Comparison of ENCODE assay signal across 8 cellular contexts in the genomic region with DNA sequence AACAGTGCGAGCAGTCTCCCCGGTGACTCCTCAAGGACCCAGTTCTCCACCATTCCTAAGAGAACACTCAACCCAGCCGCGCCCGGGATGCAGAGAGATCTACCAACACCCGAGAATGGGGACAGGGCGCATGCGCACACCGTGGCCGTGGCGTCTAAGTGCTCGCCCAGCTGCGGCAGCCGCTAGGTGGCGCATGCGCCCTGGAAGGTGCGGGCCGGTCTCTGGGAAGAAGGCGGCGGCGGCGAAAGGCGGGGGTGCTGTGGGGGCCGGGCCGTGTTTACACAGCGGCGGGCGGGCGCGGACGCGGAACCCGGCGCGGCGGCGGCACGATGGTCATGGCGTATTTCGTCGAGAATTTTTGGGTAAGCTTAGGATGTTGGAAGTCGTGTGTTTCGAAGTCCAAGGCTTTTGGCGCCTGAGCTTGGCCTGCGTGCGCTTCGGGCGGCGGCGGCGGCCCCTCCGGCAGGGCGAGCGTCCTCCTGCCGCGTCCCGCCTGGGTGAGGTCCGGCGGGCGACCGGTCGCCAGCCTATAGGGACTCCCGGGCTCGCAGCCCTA. TPM values are rescaled to one million over a fixed set of nuclear protein-coding genes. Genes with fewer than 3 reads are reported as not detected.
DNase-seq lines count a peak whose midpoint lies in the region; ATAC-seq, FAIRE-seq and TF ChIP-seq lines count a peak whose summit lies in the region.

A gene with protein sequence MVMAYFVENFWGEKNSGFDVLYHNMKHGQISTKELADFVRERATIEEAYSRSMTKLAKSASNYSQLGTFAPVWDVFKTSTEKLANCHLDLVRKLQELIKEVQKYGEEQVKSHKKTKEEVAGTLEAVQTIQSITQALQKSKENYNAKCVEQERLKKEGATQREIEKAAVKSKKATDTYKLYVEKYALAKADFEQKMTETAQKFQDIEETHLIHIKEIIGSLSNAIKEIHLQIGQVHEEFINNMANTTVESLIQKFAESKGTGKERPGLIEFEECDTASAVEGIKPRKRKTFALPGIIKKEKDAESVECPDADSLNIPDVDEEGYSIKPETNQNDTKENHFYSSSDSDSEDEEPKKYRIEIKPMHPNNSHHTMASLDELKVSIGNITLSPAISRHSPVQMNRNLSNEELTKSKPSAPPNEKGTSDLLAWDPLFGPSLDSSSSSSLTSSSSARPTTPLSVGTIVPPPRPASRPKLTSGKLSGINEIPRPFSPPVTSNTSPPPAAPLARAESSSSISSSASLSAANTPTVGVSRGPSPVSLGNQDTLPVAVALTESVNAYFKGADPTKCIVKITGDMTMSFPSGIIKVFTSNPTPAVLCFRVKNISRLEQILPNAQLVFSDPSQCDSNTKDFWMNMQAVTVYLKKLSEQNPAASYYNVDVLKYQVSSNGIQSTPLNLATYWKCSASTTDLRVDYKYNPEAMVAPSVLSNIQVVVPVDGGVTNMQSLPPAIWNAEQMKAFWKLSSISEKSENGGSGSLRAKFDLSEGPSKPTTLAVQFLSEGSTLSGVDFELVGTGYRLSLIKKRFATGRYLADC (plus strand): TSS at position 274 of the 556 bp plus-strand sequence. CDS start 56 bp downstream, at position 330.

- H3K79me1 ChIP-seq in H1 (ENCODE audit: low read depth, low read length) = no peaks in the 10 kb centered on the region
- H3K79me1 ChIP-seq in mesenchymal stem cell (replicated peaks; ENCODE audit: low read length, poor library complexity, severe bottlenecking) = peaks cover 2% of the 10 kb centered on the region

- 0 out of 2 replicates have a peak within 1 kb of the TSS, but pooled peaks have one; percentile 96 for H2BK15ac ChIP-seq in H1 (ENCODE audit: low read length)
- H2BK15ac ChIP-seq in mesenchymal stem cell (ENCODE audit: low read depth, poor library complexity, severe bottlenecking) = peak within 1 kb of the TSS; percentile 73

- H3K23me2 ChIP-seq in H1 (ENCODE audit: low read depth, low read length) = peaks cover 5% of the 10 kb centered on the region

- H3K27me3 ChIP-seq in H1 (replicated peaks in 1 of 4; ENCODE audit: control insufficient read depth in 3 of 4, extremely low read depth in 1 of 4, insufficient read depth in 3 of 4, low read length in 3 of 4) = no peaks in the 10 kb centered on the region; a peak in 1 of 7 replicates
- no peaks in the 10 kb centered on the region for H3K27me3 ChIP-seq in mesenchymal stem cell (ENCODE audit: control insufficient read depth in 1 of 2, insufficient read depth in 1 of 2, low read length in 2 of 2)

- H3K4me1 ChIP-seq in H1 (replicated peaks in 1 of 4; ENCODE audit: control insufficient read depth in 3 of 4, insufficient read depth in 4 of 4, low read length in 3 of 4) = peaks cover 0 to 8% (median 2%) of the 10 kb centered on the region in 4 experiments; a peak in 3 of 7 replicates
- peaks cover 12% of the 10 kb centered on the region for H3K4me1 ChIP-seq in mesenchymal stem cell (ENCODE audit: control insufficient read depth, insufficient read depth, low read depth, low read length)

- H3K9me3 Mint-ChIP-seq in activated CD8-positive, alpha-beta memory T cell treated with anti-CD3 and anti-CD28 coated beads, Interleukin-2, amount 10 ng/mL, durations not matched to agents 7 days and 5 days (ENCODE audit: low read depth) = no peaks in the 10 kb centered on the region

- H3K9ac ChIP-seq in H1 (replicated peaks in 1 of 4; ENCODE audit: extremely low read depth in 1 of 4, low read depth in 3 of 4, low read length in 3 of 4) (peak within 1 kb of the TSS; percentile 58 to 87 (median 70)), mesenchymal stem cell (ENCODE audit: low read length) (peak within 1 kb of the TSS; percentile 97)

- peak; percentile 67 to 77 for TF ChIP-seq RAD21 in H1 (IDR thresholded peaks at IDR 0.05 in 1 of 2, conservative IDR thresholded peaks at IDR 0.05 in 1 of 2; ENCODE audit: low read depth in 2 of 2, low read length in 2 of 2)

- H3K4me2 ChIP-seq in H1 (ENCODE audit: insufficient read depth in 1 of 2, low read depth in 2 of 2, low read length in 2 of 2) (peak within 1 kb of the TSS; percentile 81 to 88), mesenchymal stem cell (ENCODE audit: low read length, poor library complexity, severe bottlenecking) (peak within 1 kb of the TSS; percentile 63)

- peak within 1 kb of the TSS; percentile 86 for H3K56ac ChIP-seq in H1 (replicated peaks; ENCODE audit: insufficient read length, low read depth, low read length)

- H3K27ac Mint-ChIP-seq in activated CD8-positive, alpha-beta memory T cell treated with anti-CD3 and anti-CD28 coated beads, Interleukin-2, amount 10 ng/mL, durations not matched to agents 7 days and 5 days = peak within 1 kb of the TSS; percentile 79

- 2% methylated on average over 20 of the region's 64 CpGs; no CpG with 5 or more reads in 1 of the 2 experiments for WGBS in H1 (ENCODE audit: extremely low coverage in 1 of 2, insufficient coverage in 1 of 2, insufficient read length in 1 of 2, insufficient replicate concordance in 2 of 2, low coverage in 1 of 2, low lambda C conversion rate in 2 of 2, missing lambda C conversion rate in 1 of 2), 2 experiments
- under 1% methylated on average over 47 of the region's 64 CpGs for WGBS in mesenchymal stem cell

- DNase-seq in COR-L47 (lab: John Stamatoyannopoulos, UW) (peak; percentile 92), HT-29 (ENCODE audit: low spot score) (peak; percentile 99), NOMO-1 (lab: John Stamatoyannopoulos, UW; ENCODE audit: unreplicated experiment in 2 of 2) (peak; percentile 88 to 91), H1 (ENCODE audit: low read depth in 1 of 2, low spot score in 2 of 2) (peak; percentile 87 to 99), mesenchymal stem cell (peak; percentile 96)
- peak; percentile 96 for DNase-seq in activated CD8-positive, alpha-beta memory T cell treated with anti-CD3 and anti-CD28 coated beads, Interleukin-2, amount 10 ng/mL, durations not matched to agents 7 days and 5 days
- DNase-seq in stimulated activated CD8-positive, alpha-beta memory T cell treated with anti-CD3 and anti-CD28 coated beads, Interleukin-12 subunit alpha, Interleukin-12 subunit beta, amount 100 ng/mL, for 24 hours (ENCODE audit: extremely low read depth) = peak; percentile 94

- H4K8ac ChIP-seq in H1 (ENCODE audit: extremely low read depth, insufficient read depth, low read length) (peak within 1 kb of the TSS; percentile 96), mesenchymal stem cell (ENCODE audit: low read length) (peak within 1 kb of the TSS; percentile 96)

- H2BK12ac ChIP-seq in H1 (ENCODE audit: low read depth, low read length) (peak within 1 kb of the TSS; percentile 98), mesenchymal stem cell (ENCODE audit: low read length in 2 of 2) (peak within 1 kb of the TSS in 1 of 2 experiments; percentile 95)

- CTCF ChIA-PET in activated CD8-positive, alpha-beta memory T cell treated with anti-CD3 and anti-CD28 coated beads, Interleukin-2, amount 10 ng/mL, durations not matched to agents 7 days and 5 days (lab: Charles Lee) = interaction anchor here (0.8 to 2.6 kb wide), 8 partner anchors 12 to 495 kb away, joined by 3 to 17 read pairs (median 4); no protein-coding TSS in a partner anchor
- CTCF ChIA-PET in H1 (lab: Charles Lee; ENCODE audit: partially characterized antibody) = interaction anchor here (0.9 to 1.4 kb wide), 8 partner anchors 9 to 273 kb away, joined by 3 to 4 read pairs (median 3); no protein-coding TSS in a partner anchor

- peaks cover 0 to 22% of the 10 kb centered on the region in 2 experiments; a peak in 2 of 4 replicates for H3K79me2 ChIP-seq in H1 (ENCODE audit: control insufficient read depth in 1 of 2, insufficient read depth in 2 of 2, low read length in 2 of 2)

- peak within 1 kb of the TSS; percentile 46; the same call in 1 of the 2 replicates for H3K27ac ChIP-seq in H1 (ENCODE audit: low read depth, low read length)
- peak within 1 kb of the TSS; percentile 96 for H3K27ac ChIP-seq in mesenchymal stem cell (ENCODE audit: low read length, poor library complexity, severe bottlenecking)

- H4K20me1 ChIP-seq in H1 (replicated peaks in 1 of 2; ENCODE audit: control insufficient read depth in 1 of 2, insufficient read depth in 2 of 2, low read length in 2 of 2) = no peaks in the 10 kb centered on the region

- H3K4me3 ChIP-seq in H1 (ENCODE audit: extremely low read depth in 1 of 4, insufficient read depth in 2 of 4, low read depth in 3 of 4, low read length in 4 of 4) (peak within 1 kb of the TSS; percentile 68 to 83 (median 78)), mesenchymal stem cell (ENCODE audit: insufficient read depth in 1 of 2, low read depth in 1 of 2, low read length in 2 of 2) (peak within 1 kb of the TSS; percentile 92 to 94)

- no peak within 1 kb of the TSS for H2BK120ac ChIP-seq in H1 (replicated peaks; ENCODE audit: low read depth, low read length)
- peak within 1 kb of the TSS; percentile 92 for H2BK120ac ChIP-seq in mesenchymal stem cell (ENCODE audit: low read depth, low read length)

- H2AK5ac ChIP-seq in H1 (ENCODE audit: low read depth, low read length) (no peak within 1 kb of the TSS), mesenchymal stem cell (ENCODE audit: low read length, severe bottlenecking) (peak within 1 kb of the TSS; percentile 21)

- peak in 1 of 2 experiments; percentile 74; a peak in 1 of 3 replicates for TF ChIP-seq POLR2A in H1 (IDR thresholded peaks at IDR 0.05; ENCODE audit: control extremely low read depth in 1 of 2, low read depth in 2 of 2, low read length in 2 of 2)

- ATAC-seq in GM21360 (IDR thresholded peaks at IDR 0.05; ENCODE audit: unreplicated experiment) = peak; percentile 83
- peak; percentile 93 for ATAC-seq in activated CD8-positive, alpha-beta memory T cell treated with anti-CD3 and anti-CD28 coated beads, Interleukin-2, amount 10 ng/mL, durations not matched to agents 7 days and 5 days

- H3K23ac ChIP-seq in H1 (ENCODE audit: insufficient read length) (no peak within 1 kb of the TSS), mesenchymal stem cell (ENCODE audit: low read length in 2 of 2) (peak within 1 kb of the TSS in 1 of 2 experiments; percentile 89)

- peak within 1 kb of the TSS; percentile 90 for H3K4me3 Mint-ChIP-seq in activated CD8-positive, alpha-beta memory T cell treated with anti-CD3 and anti-CD28 coated beads, Interleukin-2, amount 10 ng/mL, durations not matched to agents 7 days and 5 days

- peaks cover 47% of the 10 kb centered on the region for H3K27me3 Mint-ChIP-seq in activated CD8-positive, alpha-beta memory T cell treated with anti-CD3 and anti-CD28 coated beads, Interleukin-2, amount 10 ng/mL, durations not matched to agents 7 days and 5 days

- FAIRE-seq in H1 (lab: Jason Lieb, UNC) = no peak

- H3K18ac ChIP-seq in H1 (ENCODE audit: extremely low read depth, low read length) (peak within 1 kb of the TSS; percentile 97), mesenchymal stem cell (ENCODE audit: low read depth in 1 of 2, low read length in 2 of 2) (peak within 1 kb of the TSS; percentile 92 to 97)

- H2BK20ac ChIP-seq in H1 (ENCODE audit: low read length) = peak within 1 kb of the TSS; percentile 77; the same call in 1 of the 2 replicates

- H3K14ac ChIP-seq in H1 (ENCODE audit: insufficient read length) = no peak within 1 kb of the TSS
- H3K14ac ChIP-seq in mesenchymal stem cell (ENCODE audit: low read length in 2 of 2) = peak within 1 kb of the TSS in 1 of 2 experiments; percentile 99

- H2AFZ ChIP-seq in H1 (ENCODE audit: low read length) = peak within 1 kb of the TSS; percentile 88
- H2AFZ ChIP-seq in mesenchymal stem cell (ENCODE audit: low read depth, low read length) = peak within 1 kb of the TSS; percentile 92

- no peaks in the 10 kb centered on the region for H3K9me3 ChIP-seq in H1 (ENCODE audit: insufficient read depth in 2 of 2, low read depth in 1 of 2, low read length in 1 of 2)
- no peaks in the 10 kb centered on the region for H3K9me3 ChIP-seq in mesenchymal stem cell (ENCODE audit: control insufficient read depth, low read length)

- TF ChIP-seq CTCF in H1 (IDR thresholded peaks at IDR 0.05; ENCODE audit: control extremely low read depth in 1 of 3, insufficient read depth in 1 of 3, low read depth in 1 of 3, low read length in 3 of 3) = peak; percentile 78 to 97 (median 88)

- peaks cover 17% of the 10 kb centered on the region for H3K4me1 Mint-ChIP-seq in activated CD8-positive, alpha-beta memory T cell treated with anti-CD3 and anti-CD28 coated beads, Interleukin-2, amount 10 ng/mL, durations not matched to agents 7 days and 5 days

- POLR2A ChIA-PET in H1 (lab: Charles Lee; ENCODE audit: partially characterized antibody) = interaction anchor here (0.8 to 2.0 kb wide), 11 partner anchors 10 to 319 kb away, joined by 3 to 5 read pairs (median 3); no protein-coding TSS in a partner anchor

- H3K4ac ChIP-seq in H1 (replicated peaks; ENCODE audit: insufficient read length, low read depth, low read length) = no peak within 1 kb of the TSS
- H3K4ac ChIP-seq in mesenchymal stem cell (ENCODE audit: low read depth in 1 of 2, low read length in 2 of 2) = peak within 1 kb of the TSS; percentile 83 to 94

- H3K36me3 ChIP-seq in H1 (ENCODE audit: control insufficient read depth in 2 of 4, insufficient read depth in 4 of 4, low read length in 3 of 4) (no peaks in the 10 kb centered on the region), mesenchymal stem cell (ENCODE audit: control insufficient read depth in 1 of 2, insufficient read depth in 2 of 2, low read depth in 1 of 2, low read length in 2 of 2) (peaks cover 3 to 5% of the 10 kb centered on the region in 2 experiments)

- TF ChIP-seq EP300 in H1 (IDR thresholded peaks at IDR 0.05; ENCODE audit: borderline replicate concordance in 1 of 2, low read depth in 2 of 2, low read length in 2 of 2) = peak in 1 of 2 experiments; percentile 17; a peak in 1 of 3 replicates

- H4K91ac ChIP-seq in H1 (replicated peaks; ENCODE audit: insufficient read length, low read length) (peak within 1 kb of the TSS; percentile 79), mesenchymal stem cell (ENCODE audit: low read length) (peak within 1 kb of the TSS; percentile 87)

- H4K5ac ChIP-seq in H1 (ENCODE audit: insufficient read length, low read depth, low read length) = peak within 1 kb of the TSS; percentile 87

- H3K36me3 Mint-ChIP-seq in activated CD8-positive, alpha-beta memory T cell treated with anti-CD3 and anti-CD28 coated beads, Interleukin-2, amount 10 ng/mL, durations not matched to agents 7 days and 5 days = peaks cover 4% of the 10 kb centered on the region

- peak within 1 kb of the TSS; percentile 90 for H2BK5ac ChIP-seq in H1 (ENCODE audit: low read depth, low read length)
- H2BK5ac ChIP-seq in mesenchymal stem cell (ENCODE audit: low read depth, low read length, poor library complexity, severe bottlenecking) = peak within 1 kb of the TSS; percentile 93

RNA-seq across cellular contexts. Expression of the gene that starts here (rescaled TPM):
- 3.7 and 10.2 TPM in 2 replicates for total RNA-seq in HT-29 (2014; rRNA removed; shearing (Covaris generic))
- total RNA-seq in activated CD8-positive, alpha-beta memory T cell treated with anti-CD3 and anti-CD28 coated beads, Interleukin-2, amount 10 ng/mL, durations not matched to agents 7 days and 5 days = 1 to 10 TPM; 2.1 to 2.8 TPM
- 13.8 and 15.7 TPM in 2 replicates for total RNA-seq in H1 (2021; fragmentation: NEBNext Ultra II Directional; extraction: Animal tissue kit (Norgen Biotek cat#: 25700))
- 4.3 and 5.9 TPM in 2 replicates for polyA plus RNA-seq in H1 (2011; rRNA removed)
- polyA plus RNA-seq in H1 (2011; cell fraction: cytosol; rRNA removed) = 3.8 TPM
- 8.5 TPM for polyA plus RNA-seq in H1 (2011; cell fraction: nucleus; rRNA removed)
- 5.0 to 6.4 TPM (median 5.6 TPM) in 4 replicates for polyA plus RNA-seq in H1 (2012, experiment 1 of 2)
- 0.41 TPM for polyA plus RNA-seq in H1 (2012, experiment 2 of 2)
- polyA plus RNA-seq in H1 (2013, experiment 1 of 2) = 6.3 TPM
- 6.0 TPM for polyA plus RNA-seq in H1 (2013, experiment 2 of 2)
- 17.8 and 21.3 TPM in 2 replicates for polyA minus RNA-seq in H1 (2011; rRNA and poly(A)+ RNA removed)
- polyA minus RNA-seq in H1 (2011; cell fraction: cytosol; rRNA and poly(A)+ RNA removed) = 8.5 TPM
- 18.8 TPM for polyA minus RNA-seq in H1 (2011; cell fraction: nucleus; rRNA and poly(A)+ RNA removed)
- 8.1 TPM for polyA plus RNA-seq in mesenchymal stem cell (2013, experiment 1 of 2)
- 8.0 TPM for polyA plus RNA-seq in mesenchymal stem cell (2013, experiment 2 of 2)

Comparison
In these comparisons a context has a peak if more than half of its experiments do, and no peak if none do; other contexts are left out.
1. Peak in every context shown above with its lines: DNase-seq, ATAC-seq, H3K4me3 ChIP-seq and H3K27ac ChIP-seq.